In the genomic region with DNA sequence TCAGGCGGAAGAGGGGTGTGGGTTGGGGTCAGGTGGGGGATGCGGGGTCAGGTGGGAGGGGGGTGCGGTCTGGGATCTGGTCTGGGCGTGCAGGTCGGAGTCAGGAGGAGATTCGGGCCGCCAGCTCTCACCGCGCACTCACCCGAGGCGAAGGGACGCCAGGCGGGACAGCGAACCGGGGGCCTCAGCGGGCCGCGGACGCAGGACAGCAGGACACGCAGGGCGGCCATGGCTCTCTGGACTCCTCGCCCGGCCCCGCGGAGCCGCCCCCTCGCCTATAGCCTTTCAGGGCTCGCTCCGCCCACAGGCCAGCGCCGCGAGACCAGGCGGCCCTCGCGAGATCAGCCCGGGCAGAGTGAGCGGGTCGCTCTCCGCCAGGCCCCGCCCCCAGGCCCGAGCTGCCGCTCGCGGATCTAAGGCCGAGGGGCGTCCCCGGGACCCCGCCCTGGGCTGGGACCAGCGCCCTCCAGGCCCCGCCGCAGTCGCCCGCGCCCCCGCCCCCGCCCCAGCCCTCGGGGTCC, we compare ENCODE assay signal across 8 cellular contexts. TPM values are rescaled to one million over a fixed set of nuclear protein-coding genes. Genes with fewer than 3 reads are reported as not detected.
DNase-seq lines count a peak whose midpoint lies in the region; ATAC-seq and TF ChIP-seq lines count a peak whose summit lies in the region.

A gene (minus strand): TSS at position 251 of the 521 bp plus-strand sequence. CDS start 21 bp downstream, at position 230.

- H3K4me3 ChIP-seq in DND-41 (ENCODE audit: low read depth in 1 of 2, low read length in 2 of 2) = peak within 1 kb of the TSS; percentile 68 to 92; a peak in 3 of 4 replicates
- H3K4me3 ChIP-seq in fibroblast of mammary gland (ENCODE audit: control insufficient read depth, low read depth, low read length) = peak within 1 kb of the TSS; percentile 73

- POLR2A ChIA-PET in RWPE1 (lab: Yijun Ruan, JAX; ENCODE audit: low non-redundant PET) = interaction anchor here (1.0 to 1.6 kb wide), 2 partner anchors 11 to 18 kb away, joined by 4 read pairs; no protein-coding TSS in a partner anchor

- H3K4me1 ChIP-seq in DND-41 (ENCODE audit: insufficient read depth, low read length) = peaks cover 27% of the 10 kb centered on the region

- H3K9ac ChIP-seq in DND-41 (ENCODE audit: low read depth, low read length) = peak within 1 kb of the TSS; percentile 74

- no peaks in the 10 kb centered on the region for H4K20me1 ChIP-seq in DND-41 (ENCODE audit: insufficient read depth, low read length)

- peaks cover 5% of the 10 kb centered on the region for H3K4me1 Mint-ChIP-seq in activated T-helper 17 cell treated with anti-CD3 and anti-CD28 coated beads, Interleukin-2, amount 50 U/mL, for 72 hours
- peaks cover 0 to 14% of the 10 kb centered on the region in 2 donors for H3K4me1 Mint-ChIP-seq in natural killer cell

- H3K9me3 Mint-ChIP-seq in activated T-helper 17 cell treated with anti-CD3 and anti-CD28 coated beads, Interleukin-2, amount 50 U/mL, for 72 hours = no peaks in the 10 kb centered on the region
- no peaks in the 10 kb centered on the region for H3K9me3 Mint-ChIP-seq in natural killer cell

- no peaks in the 10 kb centered on the region for H3K27me3 Mint-ChIP-seq in activated T-helper 17 cell treated with anti-CD3 and anti-CD28 coated beads, Interleukin-2, amount 50 U/mL, for 72 hours
- H3K27me3 Mint-ChIP-seq in natural killer cell (ENCODE audit: low read depth in 2 of 2) = no peaks in the 10 kb centered on the region

- peak; percentile 98 for ATAC-seq in DND-41 (ENCODE audit: insufficient read depth, low read depth)
- ATAC-seq in activated T-helper 17 cell treated with anti-CD3 and anti-CD28 coated beads, Interleukin-2, amount 50 U/mL, for 72 hours (replicated peaks) = peak; percentile 99
- peak; percentile 99 for ATAC-seq in natural killer cell

- H3K27ac ChIP-seq in DND-41 (ENCODE audit: low read length) (peak within 1 kb of the TSS; percentile 78; the same call in 1 of the 2 replicates), RWPE1 (peak within 1 kb of the TSS; percentile 90)

- H3K36me3 Mint-ChIP-seq in activated T-helper 17 cell treated with anti-CD3 and anti-CD28 coated beads, Interleukin-2, amount 50 U/mL, for 72 hours (ENCODE audit: low read depth) = peaks cover 23% of the 10 kb centered on the region
- no peaks in the 10 kb centered on the region for H3K36me3 Mint-ChIP-seq in natural killer cell

- DNase-seq in DND-41 (peak; percentile 95), GOT3 (lab: John Stamatoyannopoulos, UW) (peak; percentile 80), LHCN-M2 (ENCODE audit: low read depth) (peak; percentile 88), RWPE1 (ENCODE audit: low spot score) (peak; percentile 98), fibroblast of mammary gland (ENCODE audit: low read depth) (peak; percentile 84), natural killer cell (peak; percentile 95)
- DNase-seq in stimulated activated naive CD4-positive, alpha-beta T cell (lab: John Stamatoyannopoulos, UW) = peak; percentile 78 to 95 (median 88)

- peak within 1 kb of the TSS; percentile 87 for H3K4me3 Mint-ChIP-seq in activated T-helper 17 cell treated with anti-CD3 and anti-CD28 coated beads, Interleukin-2, amount 50 U/mL, for 72 hours
- H3K4me3 Mint-ChIP-seq in natural killer cell = peak within 1 kb of the TSS; percentile 88

- H3K9me3 ChIP-seq in DND-41 (ENCODE audit: insufficient read depth, low read length, severe bottlenecking) = no peaks in the 10 kb centered on the region

- peak within 1 kb of the TSS; percentile 92 for H2AFZ ChIP-seq in DND-41 (ENCODE audit: low read depth, low read length)

- intact Hi-C loops in natural killer cell (cut with micrococcal nuclease) = loop anchor here (2.0 kb wide), 1 partner anchor 16 kb away; no protein-coding TSS in a partner anchor

- no peaks in the 10 kb centered on the region for H3K27me3 ChIP-seq in DND-41 (ENCODE audit: insufficient read depth, low read length, poor library complexity)

- peaks cover 6% of the 10 kb centered on the region for H3K79me2 ChIP-seq in DND-41 (ENCODE audit: insufficient read depth, low read length)

- peak within 1 kb of the TSS; percentile 77 for H3K4me2 ChIP-seq in DND-41 (ENCODE audit: insufficient read depth, low read length)

- peak within 1 kb of the TSS; percentile 86 for H3K27ac Mint-ChIP-seq in activated T-helper 17 cell treated with anti-CD3 and anti-CD28 coated beads, Interleukin-2, amount 50 U/mL, for 72 hours
- peak within 1 kb of the TSS in 1 of 2 donors; percentile 86 for H3K27ac Mint-ChIP-seq in natural killer cell

- CTCF ChIA-PET in RWPE1 (lab: Yijun Ruan, JAX) = interaction anchor here (0.5 kb wide), 1 partner anchor 44 kb away, joined by 3 read pairs; no protein-coding TSS in a partner anchor

- TF ChIP-seq CTCF in DND-41 (IDR thresholded peaks at IDR 0.05; ENCODE audit: borderline replicate concordance, extremely low read depth, low read length, poor library complexity, severe bottlenecking) = no peak
- TF ChIP-seq CTCF in RWPE1 (conservative IDR thresholded peaks at IDR 0.05; ENCODE audit: low read depth) = no peak
- no peak for TF ChIP-seq CTCF in fibroblast of mammary gland (conservative IDR thresholded peaks at IDR 0.05; ENCODE audit: control insufficient read depth, insufficient read depth, low read depth, low read length)
- no peak for TF ChIP-seq CTCF in natural killer cell (IDR thresholded peaks at IDR 0.05)

- H3K36me3 ChIP-seq in DND-41 (ENCODE audit: insufficient read depth, low read length) = peaks cover 30% of the 10 kb centered on the region

RNA-seq across cellular contexts. Expression of the gene that starts here (rescaled TPM):
- total RNA-seq in LHCN-M2 (2014; rRNA removed) = 117 and 130 TPM in 2 replicates
- polyA plus RNA-seq in LHCN-M2 (2012) = 129 TPM
- 10 to 100 TPM; 61.3 to 73.8 TPM for total RNA-seq in activated T-helper 17 cell treated with anti-CD3 and anti-CD28 coated beads, Interleukin-2, amount 50 U/mL, for 72 hours
- 10 to 100 TPM; 17.7 to 21.3 (median 19.9) TPM for total RNA-seq in natural killer cell

Comparison
In these comparisons a context has a peak if more than half of its experiments do, and no peak if none do; other contexts are left out.
1. Peak in every context shown above with its lines: DNase-seq, ATAC-seq, H3K4me3 ChIP-seq and H3K27ac ChIP-seq.